Comparison of ENCODE assay signal across 10 cellular contexts in genomic region chr2:32427672-32428622, GRCh38.
DNase-seq lines count a peak whose midpoint lies in the region; ATAC-seq, FAIRE-seq and TF ChIP-seq lines count a peak whose summit lies in the region.
"Had no signal": no experiment of that assay in that cellular context is flagged by ENCODE, and none has a peak within 500 bp of the region (broad histone marks: within the 10 kb centered on the region; RNA-seq: fewer than 3 reads in every experiment).

No MANE protein-coding gene starts in this region.

- peak overlapping the region; percentile 24 to 27 for H3K27ac Mint-ChIP-seq in natural killer cell
- peak overlapping the region in 1 of 2 donors; percentile 45 for H3K27ac Mint-ChIP-seq in natural killer cell treated with Interleukin-12 subunit alpha and Interleukin-12 subunit beta and Interleukin-15 and Interleukin-18, amount 100 ng/mL, for 72 hours
- no peak overlapping the region for H3K27ac Mint-ChIP-seq in activated CD4-positive, alpha-beta memory T cell treated with anti-CD3 and anti-CD28 coated beads for 36 hours
- H3K27ac Mint-ChIP-seq: activated CD4-positive, alpha-beta T cell treated with anti-CD3 and anti-CD28 coated beads, Interleukin-2, amount 10 ng/mL, durations not matched to agents 7 days and 5 days had no signal

- no peak for TF ChIP-seq CTCF in natural killer cell (IDR thresholded peaks at IDR 0.05)

- H3K9me3 Mint-ChIP-seq in natural killer cell = no peaks in the 10 kb centered on the region
- no peaks in the 10 kb centered on the region for H3K9me3 Mint-ChIP-seq in natural killer cell treated with Interleukin-12 subunit alpha and Interleukin-12 subunit beta and Interleukin-15 and Interleukin-18, amount 100 ng/mL, for 72 hours
- H3K9me3 Mint-ChIP-seq in activated CD4-positive, alpha-beta memory T cell treated with anti-CD3 and anti-CD28 coated beads for 36 hours = no peaks in the 10 kb centered on the region
- H3K9me3 Mint-ChIP-seq: activated CD4-positive, alpha-beta T cell treated with anti-CD3 and anti-CD28 coated beads, Interleukin-2, amount 10 ng/mL, durations not matched to agents 7 days and 5 days had no signal

- ATAC-seq in natural killer cell (no peak), GM19035 (IDR thresholded peaks at IDR 0.05; ENCODE audit: unreplicated experiment) (no peak), HG02588 (IDR thresholded peaks at IDR 0.05; ENCODE audit: unreplicated experiment) (no peak), HG03280 (IDR thresholded peaks at IDR 0.05; ENCODE audit: unreplicated experiment) (no peak)
- no peak for ATAC-seq in natural killer cell treated with Interleukin-12 subunit alpha and Interleukin-12 subunit beta and Interleukin-15 and Interleukin-18, amount 100 ng/mL, for 72 hours

- peak overlapping the region; percentile 22 for H3K4me3 Mint-ChIP-seq in natural killer cell
- no peak overlapping the region for H3K4me3 Mint-ChIP-seq in natural killer cell treated with Interleukin-12 subunit alpha and Interleukin-12 subunit beta and Interleukin-15 and Interleukin-18, amount 100 ng/mL, for 72 hours
- no peak overlapping the region for H3K4me3 Mint-ChIP-seq in activated CD4-positive, alpha-beta memory T cell treated with anti-CD3 and anti-CD28 coated beads for 36 hours
- H3K4me3 Mint-ChIP-seq: activated CD4-positive, alpha-beta T cell treated with anti-CD3 and anti-CD28 coated beads, Interleukin-2, amount 10 ng/mL, durations not matched to agents 7 days and 5 days had no signal

- DNase-seq in natural killer cell (no peak), NCI-H69 (lab: John Stamatoyannopoulos, UW) (peak; percentile 82)
- DNase-seq in natural killer cell treated with Interleukin-12 subunit alpha and Interleukin-12 subunit beta and Interleukin-15 and Interleukin-18, amount 100 ng/mL, for 72 hours (ENCODE audit: low spot score) = no peak
- no peak for DNase-seq in activated CD4-positive, alpha-beta memory T cell treated with anti-CD3 and anti-CD28 coated beads for 36 hours
- DNase-seq: activated CD4-positive, alpha-beta T cell treated with anti-CD3 and anti-CD28 coated beads, Interleukin-2, amount 10 ng/mL, durations not matched to agents 7 days and 5 days had no signal

- POLR2A ChIA-PET in activated CD4-positive, alpha-beta memory T cell treated with anti-CD3 and anti-CD28 coated beads for 36 hours (lab: Charles Lee) = no interaction called here

- H3K36me3 Mint-ChIP-seq in natural killer cell = no peaks in the 10 kb centered on the region
- H3K36me3 Mint-ChIP-seq in natural killer cell treated with Interleukin-12 subunit alpha and Interleukin-12 subunit beta and Interleukin-15 and Interleukin-18, amount 100 ng/mL, for 72 hours = peaks cover 11% of the 10 kb centered on the region
- H3K36me3 Mint-ChIP-seq in activated CD4-positive, alpha-beta memory T cell treated with anti-CD3 and anti-CD28 coated beads for 36 hours = peaks cover 22% of the 10 kb centered on the region

- H3K27me3 Mint-ChIP-seq in natural killer cell (ENCODE audit: low read depth in 2 of 2) = no peaks in the 10 kb centered on the region
- H3K27me3 Mint-ChIP-seq in natural killer cell treated with Interleukin-12 subunit alpha and Interleukin-12 subunit beta and Interleukin-15 and Interleukin-18, amount 100 ng/mL, for 72 hours = no peaks in the 10 kb centered on the region
- no peaks in the 10 kb centered on the region for H3K27me3 Mint-ChIP-seq in activated CD4-positive, alpha-beta memory T cell treated with anti-CD3 and anti-CD28 coated beads for 36 hours
- H3K27me3 Mint-ChIP-seq: activated CD4-positive, alpha-beta T cell treated with anti-CD3 and anti-CD28 coated beads, Interleukin-2, amount 10 ng/mL, durations not matched to agents 7 days and 5 days had no signal

- intact Hi-C loops in natural killer cell (cut with micrococcal nuclease) = no loop called here
- intact Hi-C loops in activated CD4-positive, alpha-beta memory T cell treated with anti-CD3 and anti-CD28 coated beads for 36 hours (cut with micrococcal nuclease) = no loop called here

- peaks cover 42 to 55% of the 10 kb centered on the region in 2 donors for H3K4me1 Mint-ChIP-seq in natural killer cell
- H3K4me1 Mint-ChIP-seq in natural killer cell treated with Interleukin-12 subunit alpha and Interleukin-12 subunit beta and Interleukin-15 and Interleukin-18, amount 100 ng/mL, for 72 hours (ENCODE audit: low read depth in 2 of 2) = peaks cover 36 to 46% of the 10 kb centered on the region in 2 donors
- peaks cover 38% of the 10 kb centered on the region for H3K4me1 Mint-ChIP-seq in activated CD4-positive, alpha-beta memory T cell treated with anti-CD3 and anti-CD28 coated beads for 36 hours (ENCODE audit: low read depth)

- peak; percentile 56 for FAIRE-seq in islet of Langerhans (lab: Jason Lieb, UNC)
- FAIRE-seq: H1 had no signal

- CTCF ChIA-PET in activated CD4-positive, alpha-beta memory T cell treated with anti-CD3 and anti-CD28 coated beads for 36 hours (lab: Charles Lee) = interaction anchor here (0.6 kb wide), 1 partner anchor 12 kb away, joined by 3 read pairs; no protein-coding TSS in a partner anchor
